In genomic region chr16:56257666-56258359, GRCh38 we compare ENCODE assay signal across 22 cellular contexts.
DNase-seq lines count a peak whose midpoint lies in the region; ATAC-seq and TF ChIP-seq lines count a peak whose summit lies in the region.
"Had no signal": no experiment of that assay in that cellular context is flagged by ENCODE, and none has a peak within 500 bp of the region (broad histone marks: within the 10 kb centered on the region; RNA-seq: fewer than 3 reads in every experiment).

No MANE protein-coding gene starts in this region.

- TF ChIP-seq CTCF in liver (IDR thresholded peaks at IDR 0.05; ENCODE audit: low read depth, low read length, missing input control) (no peak), right lobe of liver (IDR thresholded peaks at IDR 0.05) (no peak), nephron (IDR thresholded peaks at IDR 0.05; ENCODE audit: unreplicated experiment in 3 of 3) (no peak)

- POLR2A ChIA-PET in T-cell (lab: Charles Lee): no interaction called here

- no peaks in the 10 kb centered on the region for H3K9me3 ChIP-seq in liver (ENCODE audit: control insufficient read depth in 4 of 4, low read length in 3 of 4)
- no peaks in the 10 kb centered on the region for H3K9me3 ChIP-seq in right lobe of liver
- H3K9me3 ChIP-seq: breast epithelium, SJSA1 had no signal

- no peak for TF ChIP-seq POLR2A in right lobe of liver (IDR thresholded peaks at IDR 0.05)

- H3K27ac Mint-ChIP-seq in nephron (peak overlapping the region; percentile 79 to 83 (median 82)), T-cell (no peak overlapping the region)
- H3K27ac Mint-ChIP-seq: activated naive CD8-positive, alpha-beta T cell treated with anti-CD3 and anti-CD28 coated beads, Interleukin-2, amount 50 U/mL, for 24 hours; activated T-helper 2 cell treated with anti-CD3 and anti-CD28 coated beads, Interferon-gamma antibody, Interleukin-2, Interleukin-4, amounts not matched to agents 10 μg/mL and 5 μg/mL and 100 μg/mL, durations not matched to agents 14 hours and 24 hours and 36 hours; CD14-positive monocyte; natural killer cell; progenitor cell of endocrine pancreas had no signal

- no peak overlapping the region for H3K9ac ChIP-seq in liver (ENCODE audit: low read depth in 1 of 2, low read length in 2 of 2)

- H3K27ac ChIP-seq in liver (ENCODE audit: low read depth in 1 of 2, low read length in 2 of 2) (peak overlapping the region; percentile 45 to 62), right lobe of liver (no peak overlapping the region)
- H3K27ac ChIP-seq: breast epithelium, SJSA1 had no signal

- H3K4me3 Mint-ChIP-seq in nephron (peak overlapping the region in 2 of 3 experiments; percentile 35 to 41), T-cell (no peak overlapping the region)
- H3K4me3 Mint-ChIP-seq: activated naive CD8-positive, alpha-beta T cell treated with anti-CD3 and anti-CD28 coated beads, Interleukin-2, amount 50 U/mL, for 24 hours; CD14-positive monocyte; immature natural killer cell; natural killer cell had no signal

- ATAC-seq in right lobe of liver (no peak), Right ventricle myocardium superior (ENCODE audit: poor library complexity) (peak; percentile 34), GM18502 (IDR thresholded peaks at IDR 0.05; ENCODE audit: poor library complexity, unreplicated experiment) (no peak), GM18498 (IDR thresholded peaks at IDR 0.05; ENCODE audit: unreplicated experiment) (no peak), T-cell (replicated peaks in 1 of 4) (no peak)
- ATAC-seq: activated naive CD8-positive, alpha-beta T cell treated with anti-CD3 and anti-CD28 coated beads, Interleukin-2, amount 50 U/mL, for 24 hours; natural killer cell had no signal

- peaks cover 14 to 67% (median 36%) of the 10 kb centered on the region in 4 donors for H3K4me1 ChIP-seq in liver (ENCODE audit: control insufficient read depth in 4 of 4, insufficient read depth in 4 of 4, low read length in 3 of 4)
- peaks cover 2 to 62% (median 14%) of the 10 kb centered on the region in 4 donors for H3K4me1 ChIP-seq in right lobe of liver
- H3K4me1 ChIP-seq: breast epithelium, SJSA1 had no signal

- intact Hi-C loops in right lobe of liver (cut with DNase I) (no loop called here), Right ventricle myocardium superior (cut with DNase I) (no loop called here)

- H3K27me3 ChIP-seq in liver (ENCODE audit: control insufficient read depth in 4 of 4, insufficient read depth in 4 of 4, low read length in 3 of 4): no peaks in the 10 kb centered on the region
- no peaks in the 10 kb centered on the region for H3K27me3 ChIP-seq in right lobe of liver
- H3K27me3 ChIP-seq: breast epithelium, SJSA1 had no signal

- H3K4me3 ChIP-seq in liver (ENCODE audit: low read depth in 1 of 3, low read length in 3 of 3) (no peak overlapping the region), right lobe of liver (no peak overlapping the region)
- H3K4me3 ChIP-seq: breast epithelium, SJSA1 had no signal

- no peak for TF ChIP-seq RAD21 in liver (IDR thresholded peaks at IDR 0.05)

- CTCF ChIA-PET in T-cell (lab: Charles Lee): no interaction called here

- H3K9me3 Mint-ChIP-seq in nephron: no peaks in the 10 kb centered on the region
- no peaks in the 10 kb centered on the region for H3K9me3 Mint-ChIP-seq in T-cell
- H3K9me3 Mint-ChIP-seq: activated naive CD8-positive, alpha-beta T cell treated with anti-CD3 and anti-CD28 coated beads, Interleukin-2, amount 50 U/mL, for 24 hours; activated T-helper 2 cell treated with anti-CD3 and anti-CD28 coated beads, Interferon-gamma antibody, Interleukin-2, Interleukin-4, amounts not matched to agents 10 μg/mL and 5 μg/mL and 100 μg/mL, durations not matched to agents 14 hours and 24 hours and 36 hours; immature natural killer cell; natural killer cell had no signal

- H3K4me1 Mint-ChIP-seq in nephron (peaks cover 49% of the 10 kb centered on the region), T-cell (peaks cover 17 to 29% (median 24%) of the 10 kb centered on the region in 3 donors)

- H3K36me3 Mint-ChIP-seq in nephron (ENCODE audit: low read depth) (peaks cover 3% of the 10 kb centered on the region), T-cell (no peaks in the 10 kb centered on the region)
- H3K36me3 Mint-ChIP-seq: CD14-positive monocyte, immature natural killer cell, natural killer cell had no signal

- H3K27me3 Mint-ChIP-seq in nephron (ENCODE audit: low read depth) (peaks cover 2% of the 10 kb centered on the region), T-cell (peaks cover 0 to 3% of the 10 kb centered on the region in 2 donors)

- no peak for DNase-seq in right lobe of liver
- no peak for DNase-seq in Right ventricle myocardium superior
- DNase-seq in NCI-H82 (lab: John Stamatoyannopoulos, UW): no peak
- no peak for DNase-seq in T-cell
- DNase-seq: activated naive CD8-positive, alpha-beta T cell treated with anti-CD3 and anti-CD28 coated beads, Interleukin-2, amount 50 U/mL, for 24 hours; effector CD8-positive, alpha-beta T cell; HCEC 1CT; immature natural killer cell; KBM-7; natural killer cell; NCI-H526 treated with DMSO at 0.1 percent for 48 hours; T-helper 9 cell; trophoblast cell had no signal

- WGBS in liver: 76% methylated on average over 8 of the region's 8 CpGs
- WGBS in right lobe of liver (ENCODE audit: insufficient coverage, low coverage, low lambda C conversion rate, missing lambda C conversion rate): 73% methylated on average over 3 of the region's 8 CpGs

- H3K36me3 ChIP-seq in liver (ENCODE audit: control insufficient read depth in 4 of 4, insufficient read depth in 3 of 4, low read depth in 1 of 4, low read length in 3 of 4): no peaks in the 10 kb centered on the region
- H3K36me3 ChIP-seq in right lobe of liver: no peaks in the 10 kb centered on the region
- H3K36me3 ChIP-seq: breast epithelium, SJSA1 had no signal

TF ChIP-seq in liver, 16 proteins besides CTCF, POLR2A, EP300 and RAD21:
- TF ChIP-seq YY1 (IDR thresholded peaks at IDR 0.05) (no peak), RXRA (IDR thresholded peaks at IDR 0.05) (no peak), REST (IDR thresholded peaks at IDR 0.05) (no peak), EGR1 (IDR thresholded peaks at IDR 0.05; ENCODE audit: low read depth in 2 of 2) (no peak), JUND (IDR thresholded peaks at IDR 0.05) (no peak), FOXA2 (IDR thresholded peaks at IDR 0.05) (no peak), TAF1 (conservative IDR thresholded peaks at IDR 0.05) (no peak), HNF4A (conservative IDR thresholded peaks at IDR 0.05) (no peak), NR2F2 (IDR thresholded peaks at IDR 0.05) (no peak), FOXA1 (IDR thresholded peaks at IDR 0.05) (no peak), HNF4G (IDR thresholded peaks at IDR 0.05) (no peak), SP1 (IDR thresholded peaks at IDR 0.05) (no peak)
- TF ChIP-seq, protein P1, sequence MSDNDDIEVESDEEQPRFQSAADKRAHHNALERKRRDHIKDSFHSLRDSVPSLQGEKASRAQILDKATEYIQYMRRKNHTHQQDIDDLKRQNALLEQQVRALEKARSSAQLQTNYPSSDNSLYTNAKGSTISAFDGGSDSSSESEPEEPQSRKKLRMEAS (IDR thresholded peaks at IDR 0.05): no peak

Comparison
In these comparisons a context has a peak if more than half of its experiments do, and no peak if none do; other contexts are left out.
1. H3K27ac ChIP-seq: peak in liver (2 of 2); none in right lobe of liver (0 of 3).
2. H3K27ac Mint-ChIP-seq: peak in nephron (3 of 3); none in T-cell (0 of 2).
3. H3K4me3 Mint-ChIP-seq: peak in nephron (2 of 3); none in T-cell (0 of 3).